In the genomic region with DNA sequence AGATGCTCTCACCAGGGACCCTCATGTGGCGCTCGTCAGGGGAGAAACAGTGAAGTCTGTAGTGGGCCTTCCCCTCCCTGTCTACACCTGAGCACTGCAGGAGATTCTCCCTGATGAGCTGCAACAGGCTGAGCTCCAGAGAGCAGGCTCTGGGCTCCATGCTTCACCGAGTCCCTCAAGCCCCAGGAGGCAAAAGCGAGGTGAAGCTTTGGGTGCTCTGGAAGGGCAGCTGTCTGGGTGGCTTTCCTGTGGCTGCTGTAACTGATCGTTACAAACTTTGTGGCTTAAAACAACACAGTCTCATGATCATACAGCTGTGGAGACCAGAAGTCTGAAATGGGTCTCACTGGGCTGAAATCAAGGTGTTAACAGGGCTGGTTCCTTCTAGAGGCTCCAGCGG, we compare ENCODE assay signal across 24 cellular contexts. TPM values are rescaled to one million over a fixed set of nuclear protein-coding genes. Genes with fewer than 3 reads are reported as not detected.
"Had no signal": no experiment of that assay in that cellular context is flagged by ENCODE, and none has a peak within 500 bp of the region (broad histone marks: within the 10 kb centered on the region; RNA-seq: fewer than 3 reads in every experiment).

No MANE protein-coding gene starts in this region.

- H3K36me3 ChIP-seq: esophagus muscularis mucosa, lower lobe of right lung, upper lobe of left lung had no signal

- H3K4me3 ChIP-seq: body of pancreas, esophagus muscularis mucosa, lower lobe of right lung, upper lobe of left lung had no signal

- H3K9me3 ChIP-seq: body of pancreas, esophagus muscularis mucosa, lower lobe of right lung, upper lobe of left lung had no signal

- DNase-seq: activated CD4-positive, alpha-beta T cell treated with anti-CD3 and anti-CD28 coated beads, Interleukin-2, amount 10 ng/mL, durations not matched to agents 7 days and 5 days; activated CD8-positive, alpha-beta T cell treated with anti-CD3 and anti-CD28 coated beads, Interleukin-2, amount 10 ng/mL, durations not matched to agents 7 days and 5 days; activated naive CD4-positive, alpha-beta T cell treated with Interleukin-2 at 50 U/mL for 16 hours; activated T-cell treated with anti-CD3 and anti-CD28 coated beads, Interleukin-2, amount 50 U/mL, for 24 hours; body of pancreas; dermis blood vessel endothelial cell; effector memory CD4-positive, alpha-beta T cell; lower lobe of right lung; nephron progenitor cell; stimulated activated CD4-positive, alpha-beta T cell treated with anti-CD3 and anti-CD28 coated beads, Interleukin-2, amount 100 ng/mL, for 24 hours; T-helper 1 cell; T1000; upper lobe of left lung had no signal

- ATAC-seq: activated CD4-positive, CD25-positive, alpha-beta regulatory T cell treated with anti-CD3 and anti-CD28 coated beads, Interleukin-2, amount 50 U/mL, for 24 hours; activated CD8-positive, alpha-beta T cell treated with anti-CD3 and anti-CD28 coated beads, Interleukin-2, amount 10 ng/mL, durations not matched to agents 7 days and 5 days; body of pancreas; lower lobe of right lung; right cardiac atrium had no signal

- H3K27me3 ChIP-seq: upper lobe of left lung had no signal

- H3K27ac ChIP-seq: body of pancreas, lower lobe of right lung, upper lobe of left lung had no signal

- H3K4me1 ChIP-seq: body of pancreas, lower lobe of right lung had no signal

RNA-seq across cellular contexts. Expression of a gene that starts 12.1 kb away (rescaled TPM):
- total RNA-seq: activated CD8-positive, alpha-beta T cell treated with anti-CD3 and anti-CD28 coated beads, Interleukin-2, amount 10 ng/mL, durations not matched to agents 7 days and 5 days; activated T-helper 2 cell treated with anti-CD3 and anti-CD28 coated beads, Interferon-gamma antibody, Interleukin-2, Interleukin-4, amounts not matched to agents 10 μg/mL and 5 μg/mL and 100 μg/mL, durations not matched to agents 14 hours and 24 hours and 36 hours; body of pancreas; cardiac septum; dermis blood vessel endothelial cell; endothelial cell of umbilical vein; esophagus muscularis mucosa; lower lobe of right lung; mesothelial cell of epicardium; posterior vena cava; right cardiac atrium; skeletal muscle tissue; temporal lobe; upper lobe of left lung had no signal

RNA-seq across cellular contexts. Expression of a gene that starts 19.3 kb away (rescaled TPM):
- total RNA-seq: activated CD4-positive, alpha-beta T cell treated with anti-CD3 and anti-CD28 coated beads, Interleukin-2, amount 10 ng/mL, durations not matched to agents 7 days and 5 days; activated CD8-positive, alpha-beta T cell treated with anti-CD3 and anti-CD28 coated beads, Interleukin-2, amount 10 ng/mL, durations not matched to agents 7 days and 5 days; activated T-helper 2 cell treated with anti-CD3 and anti-CD28 coated beads, Interferon-gamma antibody, Interleukin-2, Interleukin-4, amounts not matched to agents 10 μg/mL and 5 μg/mL and 100 μg/mL, durations not matched to agents 14 hours and 24 hours and 36 hours; body of pancreas; dermis blood vessel endothelial cell; endothelial cell of umbilical vein; mesothelial cell of epicardium had no signal

RNA-seq across cellular contexts. Expression of a gene that starts 36.9 kb away (rescaled TPM):
- total RNA-seq: activated CD4-positive, alpha-beta T cell treated with anti-CD3 and anti-CD28 coated beads, Interleukin-2, amount 10 ng/mL, durations not matched to agents 7 days and 5 days; activated CD8-positive, alpha-beta T cell treated with anti-CD3 and anti-CD28 coated beads, Interleukin-2, amount 10 ng/mL, durations not matched to agents 7 days and 5 days; activated T-helper 2 cell treated with anti-CD3 and anti-CD28 coated beads, Interferon-gamma antibody, Interleukin-2, Interleukin-4, amounts not matched to agents 10 μg/mL and 5 μg/mL and 100 μg/mL, durations not matched to agents 14 hours and 24 hours and 36 hours; body of pancreas; cardiac septum; dermis blood vessel endothelial cell; endothelial cell of umbilical vein; esophagus muscularis mucosa; mesothelial cell of epicardium; omental fat pad; right cardiac atrium; skeletal muscle tissue; temporal lobe had no signal

RNA-seq across cellular contexts. Expression of a gene that starts 58.3 kb away (rescaled TPM):
- total RNA-seq: activated T-helper 2 cell treated with anti-CD3 and anti-CD28 coated beads, Interferon-gamma antibody, Interleukin-2, Interleukin-4, amounts not matched to agents 10 μg/mL and 5 μg/mL and 100 μg/mL, durations not matched to agents 14 hours and 24 hours and 36 hours; dermis blood vessel endothelial cell; endothelial cell of umbilical vein; mesothelial cell of epicardium had no signal
